ENCODE assay signal across 8 cellular contexts in the genomic region with DNA sequence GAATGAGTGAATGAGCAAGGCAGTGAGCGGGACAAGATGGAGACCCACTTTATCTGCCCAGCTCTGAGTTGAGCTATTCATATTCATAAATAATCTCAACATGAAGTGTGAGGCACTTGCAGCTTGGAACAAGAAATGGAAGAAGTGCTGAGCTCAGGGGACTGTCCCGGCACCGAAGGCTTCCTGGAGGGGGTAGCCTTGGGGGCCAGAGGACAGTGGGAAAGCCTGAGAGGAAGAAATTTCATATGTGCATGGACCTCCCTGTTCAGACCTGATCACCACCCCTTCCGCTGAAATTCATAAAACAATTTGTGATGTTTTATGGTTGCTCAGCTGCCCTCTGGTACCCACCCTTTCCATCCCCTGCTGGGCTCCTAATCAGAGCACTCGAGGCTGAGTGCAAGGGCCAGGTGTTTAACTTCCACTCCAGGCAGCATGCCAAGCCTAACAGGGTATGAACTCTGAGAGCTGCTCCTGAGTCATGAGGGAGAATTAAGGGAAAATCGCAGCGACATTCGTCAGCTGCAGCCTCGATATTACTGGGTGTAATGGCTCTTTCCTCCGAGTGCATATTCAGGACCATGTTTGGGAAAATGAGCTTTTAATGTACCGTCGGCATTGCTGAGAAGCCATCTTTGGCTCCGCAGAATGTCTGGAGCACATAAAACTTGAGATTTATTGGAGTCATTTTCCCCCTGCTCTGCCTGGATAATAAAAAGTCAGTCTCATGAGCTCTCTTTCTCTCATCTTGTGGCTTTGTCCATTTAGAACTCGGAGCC.
A peak's percentile ranks its signal among the peaks of the same experiment; 100 is the strongest.
DNase-seq lines count a peak whose midpoint lies in the region; TF ChIP-seq lines count a peak whose summit lies in the region.

No MANE protein-coding gene starts in this region.

- H3K36me3 ChIP-seq in ovary, result no peaks in the 10 kb centered on the region

- H3K27ac ChIP-seq in cingulate gyrus (ENCODE audit: low read depth, low read length) (peak overlapping the region; percentile 60), ovary (no peak overlapping the region)

- peaks cover 3% of the 10 kb centered on the region for H3K4me1 ChIP-seq in ovary (ENCODE audit: insufficient read depth)

- no peaks in the 10 kb centered on the region for H3K27me3 ChIP-seq in ovary

- POLR2A ChIA-PET in activated CD4-positive, alpha-beta T cell treated with anti-CD3 and anti-CD28 coated beads, Interleukin-2, amount 10 ng/mL, durations not matched to agents 7 days and 5 days (lab: Charles Lee), result no interaction called here

- H3K36me3 Mint-ChIP-seq in activated CD4-positive, alpha-beta T cell treated with anti-CD3 and anti-CD28 coated beads, Interleukin-2, amount 10 ng/mL, durations not matched to agents 7 days and 5 days (ENCODE audit: low read depth), result no peaks in the 10 kb centered on the region

- H3K9me3 Mint-ChIP-seq in activated CD4-positive, alpha-beta T cell treated with anti-CD3 and anti-CD28 coated beads, Interleukin-2, amount 10 ng/mL, durations not matched to agents 7 days and 5 days, result peaks cover 3% of the 10 kb centered on the region

- no peak overlapping the region for H3K4me3 Mint-ChIP-seq in activated CD4-positive, alpha-beta T cell treated with anti-CD3 and anti-CD28 coated beads, Interleukin-2, amount 10 ng/mL, durations not matched to agents 7 days and 5 days

- H3K27ac Mint-ChIP-seq in activated CD4-positive, alpha-beta T cell treated with anti-CD3 and anti-CD28 coated beads, Interleukin-2, amount 10 ng/mL, durations not matched to agents 7 days and 5 days, result no peak overlapping the region

- no peak for TF ChIP-seq CTCF in ovary (IDR thresholded peaks at IDR 0.05)

- peaks cover 34% of the 10 kb centered on the region for H3K4me1 Mint-ChIP-seq in activated CD4-positive, alpha-beta T cell treated with anti-CD3 and anti-CD28 coated beads, Interleukin-2, amount 10 ng/mL, durations not matched to agents 7 days and 5 days

- no peak for TF ChIP-seq POLR2A in ovary (IDR thresholded peaks at IDR 0.05)

- CTCF ChIA-PET in activated CD4-positive, alpha-beta T cell treated with anti-CD3 and anti-CD28 coated beads, Interleukin-2, amount 10 ng/mL, durations not matched to agents 7 days and 5 days (lab: Charles Lee), result interaction anchor here (0.7 to 2.2 kb wide), 5 partner anchors 10 to 62 kb away, joined by 3 to 12 read pairs (median 5); no protein-coding TSS in a partner anchor

- intact Hi-C loops in ovary (cut with DNase I), result no loop called here

- WGBS in ovary, 3 donors, result 11 to 17% (median 15%) methylated on average over 14 of the region's 14 CpGs

- peak; percentile 96 for DNase-seq in Daoy (ENCODE audit: low read depth)
- peak; percentile 91 for DNase-seq in NCI-H2171 (lab: John Stamatoyannopoulos, UW)
- peak in 3 of 5 donors; percentile 29 to 56 (median 30) for DNase-seq in ovary
- DNase-seq in T-helper 9 cell, result no peak
- no peak for DNase-seq in AML-193 (lab: John Stamatoyannopoulos, UW)
- no peak for DNase-seq in midbrain (lab: John Stamatoyannopoulos, UW)
- no peak for DNase-seq in activated CD4-positive, alpha-beta T cell treated with anti-CD3 and anti-CD28 coated beads, Interleukin-2, amount 10 ng/mL, durations not matched to agents 7 days and 5 days

- H3K9me3 ChIP-seq in ovary, result no peaks in the 10 kb centered on the region

- no peak for TF ChIP-seq EP300 in ovary (IDR thresholded peaks at IDR 0.05)

- H3K27me3 Mint-ChIP-seq in activated CD4-positive, alpha-beta T cell treated with anti-CD3 and anti-CD28 coated beads, Interleukin-2, amount 10 ng/mL, durations not matched to agents 7 days and 5 days, result peaks cover 56% of the 10 kb centered on the region

- no peak overlapping the region for H3K4me3 ChIP-seq in ovary

Comparison
In these comparisons a context has a peak if more than half of its experiments do, and no peak if none do; other contexts are left out.
1. DNase-seq: peak in Daoy (single experiment), NCI-H2171 (single experiment) and ovary (3 of 5); none in T-helper 9 cell (single experiment), AML-193 (0 of 2), midbrain (single experiment) and activated CD4-positive, alpha-beta T cell treated with anti-CD3 and anti-CD28 coated beads, Interleukin-2, amount 10 ng/mL, durations not matched to agents 7 days and 5 days (single experiment).